ENCODE assay signal across 12 cellular contexts in genomic region chr1:153539395-153540093, GRCh38. TPM values are rescaled to one million over a fixed set of nuclear protein-coding genes. Genes with fewer than 3 reads are reported as not detected.
A peak's percentile ranks its signal among the peaks of the same experiment; 100 is the strongest.
DNase-seq lines count a peak whose midpoint lies in the region; ATAC-seq and TF ChIP-seq lines count a peak whose summit lies in the region.
"Had no signal": no experiment of that assay in that cellular context is flagged by ENCODE, and none has a peak within 500 bp of the region (broad histone marks: within the 10 kb centered on the region; RNA-seq: fewer than 3 reads in every experiment).

No MANE protein-coding gene starts in this region.

- WGBS in thyroid gland, 2 donors: 79 to 84% methylated on average over 4 of the region's 4 CpGs

- no peaks in the 10 kb centered on the region for H3K36me3 ChIP-seq in thyroid gland

- TF ChIP-seq POLR2A in thyroid gland (IDR thresholded peaks at IDR 0.05): no peak

- H3K27me3 ChIP-seq in thyroid gland: no peaks in the 10 kb centered on the region
- H3K27me3 ChIP-seq: esophagus muscularis mucosa had no signal

- H3K9me3 Mint-ChIP-seq in activated naive CD4-positive, alpha-beta T cell treated with anti-CD3 and anti-CD28 coated beads for 36 hours: no peaks in the 10 kb centered on the region
- H3K9me3 Mint-ChIP-seq in activated CD4-positive, alpha-beta memory T cell treated with anti-CD3 and anti-CD28 coated beads for 36 hours: no peaks in the 10 kb centered on the region
- no peaks in the 10 kb centered on the region for H3K9me3 Mint-ChIP-seq in mesothelial cell of epicardium

- TF ChIP-seq CTCF in mesothelial cell of epicardium (IDR thresholded peaks at IDR 0.05; ENCODE audit: unreplicated experiment) (no peak), thyroid gland (IDR thresholded peaks at IDR 0.05) (no peak)

- H3K27ac Mint-ChIP-seq in activated naive CD4-positive, alpha-beta T cell treated with anti-CD3 and anti-CD28 coated beads for 36 hours: peak overlapping the region; percentile 88
- peak overlapping the region; percentile 89 for H3K27ac Mint-ChIP-seq in activated CD4-positive, alpha-beta memory T cell treated with anti-CD3 and anti-CD28 coated beads for 36 hours
- peak overlapping the region; percentile 5 for H3K27ac Mint-ChIP-seq in mesothelial cell of epicardium

- intact Hi-C loops in activated naive CD4-positive, alpha-beta T cell treated with anti-CD3 and anti-CD28 coated beads for 36 hours (cut with micrococcal nuclease): loop anchor here (10.0 kb wide), 2 partner anchors 425 to 615 kb away; partner anchors contain the start of genes CREB3L4, NUP210L and SLC39A1
- intact Hi-C loops in activated CD4-positive, alpha-beta memory T cell treated with anti-CD3 and anti-CD28 coated beads for 36 hours (cut with micrococcal nuclease): loop anchor here (10.0 kb wide), 3 partner anchors 95 to 1505 kb away; partner anchors contain the start of genes CHTOP, CREB3L4, S100A11 and SLC39A1
- intact Hi-C loops in thyroid gland (cut with DNase I): no loop called here

- ATAC-seq in GM21576 (IDR thresholded peaks at IDR 0.05; ENCODE audit: unreplicated experiment): no peak

- H3K27me3 Mint-ChIP-seq in activated naive CD4-positive, alpha-beta T cell treated with anti-CD3 and anti-CD28 coated beads for 36 hours (ENCODE audit: low read depth): no peaks in the 10 kb centered on the region
- H3K27me3 Mint-ChIP-seq in activated CD4-positive, alpha-beta memory T cell treated with anti-CD3 and anti-CD28 coated beads for 36 hours: no peaks in the 10 kb centered on the region
- no peaks in the 10 kb centered on the region for H3K27me3 Mint-ChIP-seq in mesothelial cell of epicardium (ENCODE audit: low read depth)

- CTCF ChIA-PET in activated naive CD4-positive, alpha-beta T cell treated with anti-CD3 and anti-CD28 coated beads for 36 hours (lab: Charles Lee): interaction anchor here (0.9 to 5.0 kb wide), 3 partner anchors 27 to 29 kb away, joined by 3 to 23 read pairs (median 4); no protein-coding TSS in a partner anchor
- CTCF ChIA-PET in activated CD4-positive, alpha-beta memory T cell treated with anti-CD3 and anti-CD28 coated beads for 36 hours (lab: Charles Lee): interaction anchor here (1.1 to 2.8 kb wide), 3 partner anchors 8 to 28 kb away, joined by 4 to 17 read pairs (median 9); no protein-coding TSS in a partner anchor

- H3K36me3 Mint-ChIP-seq in activated naive CD4-positive, alpha-beta T cell treated with anti-CD3 and anti-CD28 coated beads for 36 hours (ENCODE audit: low read depth): peaks cover 5% of the 10 kb centered on the region
- H3K36me3 Mint-ChIP-seq in activated CD4-positive, alpha-beta memory T cell treated with anti-CD3 and anti-CD28 coated beads for 36 hours: peaks cover 30% of the 10 kb centered on the region
- no peaks in the 10 kb centered on the region for H3K36me3 Mint-ChIP-seq in mesothelial cell of epicardium

- peak; percentile 41 for DNase-seq in activated naive CD4-positive, alpha-beta T cell treated with anti-CD3 and anti-CD28 coated beads for 36 hours
- no peak for DNase-seq in activated naive CD4-positive, alpha-beta T cell treated with Interleukin-2 at 50 U/mL for 16 hours
- peak; percentile 35 for DNase-seq in activated CD4-positive, alpha-beta memory T cell treated with anti-CD3 and anti-CD28 coated beads for 36 hours
- DNase-seq in mesothelial cell of epicardium (ENCODE audit: low spot score in 2 of 2, unreplicated experiment in 2 of 2) (no peak), thyroid gland (peak; percentile 27 to 54), mesenteric fat pad (ENCODE audit: low spot score) (no peak), NCI-H774 (lab: John Stamatoyannopoulos, UW) (no peak)
- DNase-seq: central memory CD4-positive, alpha-beta T cell; mesendoderm; NCI-H1092 treated with DMSO at 0.1 percent for 48 hours had no signal

- H3K27ac ChIP-seq in thyroid gland: peak overlapping the region; percentile 66 to 87 (median 81)

- no peak overlapping the region for H3K4me3 ChIP-seq in thyroid gland (replicated peaks in 1 of 3)
- H3K4me3 ChIP-seq: esophagus muscularis mucosa had no signal

- POLR2A ChIA-PET in activated CD4-positive, alpha-beta memory T cell treated with anti-CD3 and anti-CD28 coated beads for 36 hours (lab: Charles Lee): interaction anchor here (1.0 to 1.6 kb wide), 2 partner anchors 22 to 26 kb away, joined by 3 read pairs; partner anchors contain the start of gene S100A2

- H3K4me1 ChIP-seq in thyroid gland: peaks cover 34 to 68% of the 10 kb centered on the region in 2 donors

- H3K9me3 ChIP-seq in thyroid gland: no peaks in the 10 kb centered on the region
- H3K9me3 ChIP-seq: esophagus muscularis mucosa had no signal

- peaks cover 72% of the 10 kb centered on the region for H3K4me1 Mint-ChIP-seq in activated naive CD4-positive, alpha-beta T cell treated with anti-CD3 and anti-CD28 coated beads for 36 hours (ENCODE audit: low read depth)
- peaks cover 76% of the 10 kb centered on the region for H3K4me1 Mint-ChIP-seq in activated CD4-positive, alpha-beta memory T cell treated with anti-CD3 and anti-CD28 coated beads for 36 hours (ENCODE audit: low read depth)
- H3K4me1 Mint-ChIP-seq in mesothelial cell of epicardium: peaks cover 38% of the 10 kb centered on the region

- no peak overlapping the region for H3K4me3 Mint-ChIP-seq in activated naive CD4-positive, alpha-beta T cell treated with anti-CD3 and anti-CD28 coated beads for 36 hours
- H3K4me3 Mint-ChIP-seq in activated CD4-positive, alpha-beta memory T cell treated with anti-CD3 and anti-CD28 coated beads for 36 hours: no peak overlapping the region
- H3K4me3 Mint-ChIP-seq in mesothelial cell of epicardium: no peak overlapping the region

RNA-seq across cellular contexts. Expression of gene S100A5, which starts 1.2 kb away (rescaled TPM):
- total RNA-seq in activated naive CD4-positive, alpha-beta T cell treated with anti-CD3 and anti-CD28 coated beads for 36 hours: under 1 TPM; 0.89 to 0.93 TPM
- total RNA-seq in activated CD4-positive, alpha-beta memory T cell treated with anti-CD3 and anti-CD28 coated beads for 36 hours: 1 to 10 TPM; 3.3 to 4.0 TPM
- total RNA-seq in mesothelial cell of epicardium: not detected in 3 replicates
- total RNA-seq in thyroid gland: 10 to 100 TPM in 1 of 4 donors, 1 to 10 TPM in 3; 2.2 to 12.6 (median 6.5) TPM
- not detected for total RNA-seq in mesenteric fat pad

RNA-seq across cellular contexts. Expression of gene S100A6, which starts 3.8 kb away (rescaled TPM):
- 100 to 1,000 TPM; 200 to 204 TPM for total RNA-seq in activated naive CD4-positive, alpha-beta T cell treated with anti-CD3 and anti-CD28 coated beads for 36 hours
- total RNA-seq in activated CD4-positive, alpha-beta memory T cell treated with anti-CD3 and anti-CD28 coated beads for 36 hours: 100 to 1,000 TPM; 503 to 513 TPM
- 2.4 to 4.4 TPM (median 3.9 TPM) in 3 replicates for total RNA-seq in mesothelial cell of epicardium
- total RNA-seq in thyroid gland: 100 to 1,000 TPM; 128 to 573 (median 360) TPM
- total RNA-seq in mesenteric fat pad: 1,184 TPM

RNA-seq across cellular contexts. Expression of gene S100A4, which starts 6.1 kb away (rescaled TPM):
- total RNA-seq in activated naive CD4-positive, alpha-beta T cell treated with anti-CD3 and anti-CD28 coated beads for 36 hours: 10 to 100 TPM; 36.5 to 37.9 TPM
- total RNA-seq in activated CD4-positive, alpha-beta memory T cell treated with anti-CD3 and anti-CD28 coated beads for 36 hours: 100 to 1,000 TPM; 352 to 382 TPM
- total RNA-seq in mesothelial cell of epicardium (7.8 to 12.7 TPM (median 10.2 TPM) in 3 replicates), thyroid gland (100 to 1,000 TPM in 2 of 4 donors, 10 to 100 TPM in 2; 57.3 to 251 (median 133) TPM), mesenteric fat pad (512 TPM)

RNA-seq across cellular contexts. Expression of gene S100A3, which starts 9.5 kb away (rescaled TPM):
- not detected for total RNA-seq in activated naive CD4-positive, alpha-beta T cell treated with anti-CD3 and anti-CD28 coated beads for 36 hours
- not detected for total RNA-seq in activated CD4-positive, alpha-beta memory T cell treated with anti-CD3 and anti-CD28 coated beads for 36 hours
- total RNA-seq in mesothelial cell of epicardium (not detected in 3 replicates), thyroid gland (1 to 10 TPM in 1 of 4 donors, under 1 TPM in 1, not detected in 2; 0.83 to 1.7 TPM), mesenteric fat pad (2.2 TPM)

RNA-seq across cellular contexts. Expression of gene S100A2, which starts 26.1 kb away (rescaled TPM):
- total RNA-seq in activated naive CD4-positive, alpha-beta T cell treated with anti-CD3 and anti-CD28 coated beads for 36 hours: under 1 TPM; 0.74 to 0.77 TPM
- 1 to 10 TPM; 3.5 to 5.3 TPM for total RNA-seq in activated CD4-positive, alpha-beta memory T cell treated with anti-CD3 and anti-CD28 coated beads for 36 hours
- total RNA-seq in mesothelial cell of epicardium: 0.43 to 0.51 TPM in 2 of 3 replicates, not detected in the other
- 10 to 100 TPM in 1 of 4 donors, 1 to 10 TPM in 3; 2.6 to 10.1 (median 5.9) TPM for total RNA-seq in thyroid gland
- 0.58 TPM for total RNA-seq in mesenteric fat pad

Comparison
In these comparisons a context has a peak if more than half of its experiments do, and no peak if none do; other contexts are left out.
1. DNase-seq: peak in activated naive CD4-positive, alpha-beta T cell treated with anti-CD3 and anti-CD28 coated beads for 36 hours (single experiment), activated CD4-positive, alpha-beta memory T cell treated with anti-CD3 and anti-CD28 coated beads for 36 hours (single experiment) and thyroid gland (2 of 2); none in activated naive CD4-positive, alpha-beta T cell treated with Interleukin-2 at 50 U/mL for 16 hours (single experiment), mesothelial cell of epicardium (0 of 2), mesenteric fat pad (single experiment) and NCI-H774 (single experiment).
2. H3K27ac Mint-ChIP-seq: peak in every context shown above with its lines; median percentile 89 in activated CD4-positive, alpha-beta memory T cell treated with anti-CD3 and anti-CD28 coated beads for 36 hours; 88 in activated naive CD4-positive, alpha-beta T cell treated with anti-CD3 and anti-CD28 coated beads for 36 hours; 5 in mesothelial cell of epicardium.
3. RNA of gene S100A6, which starts 3.8 kb away (total RNA-seq): 1,184 TPM in mesenteric fat pad (single experiment), 503 to 513 TPM in activated CD4-positive, alpha-beta memory T cell treated with anti-CD3 and anti-CD28 coated beads for 36 hours, 128 to 573 TPM in thyroid gland and 200 to 204 TPM in activated naive CD4-positive, alpha-beta T cell treated with anti-CD3 and anti-CD28 coated beads for 36 hours; 2.4 to 4.4 TPM in mesothelial cell of epicardium; every median in the first group is over 10 times any median in the second.